In genomic region chr2:12778369-12778768, GRCh38 we compare ENCODE assay signal across 1 cellular context.
A peak's percentile ranks its signal among the peaks of the same experiment; 100 is the strongest.
TF ChIP-seq lines count a peak whose summit lies in the region.

No MANE protein-coding gene starts in this region.

TF ChIP-seq in HepG2, 621 proteins besides CTCF, POLR2A, EP300 and RAD21 (continued from another document and continues in another):
- TF ChIP-seq, protein P1, sequence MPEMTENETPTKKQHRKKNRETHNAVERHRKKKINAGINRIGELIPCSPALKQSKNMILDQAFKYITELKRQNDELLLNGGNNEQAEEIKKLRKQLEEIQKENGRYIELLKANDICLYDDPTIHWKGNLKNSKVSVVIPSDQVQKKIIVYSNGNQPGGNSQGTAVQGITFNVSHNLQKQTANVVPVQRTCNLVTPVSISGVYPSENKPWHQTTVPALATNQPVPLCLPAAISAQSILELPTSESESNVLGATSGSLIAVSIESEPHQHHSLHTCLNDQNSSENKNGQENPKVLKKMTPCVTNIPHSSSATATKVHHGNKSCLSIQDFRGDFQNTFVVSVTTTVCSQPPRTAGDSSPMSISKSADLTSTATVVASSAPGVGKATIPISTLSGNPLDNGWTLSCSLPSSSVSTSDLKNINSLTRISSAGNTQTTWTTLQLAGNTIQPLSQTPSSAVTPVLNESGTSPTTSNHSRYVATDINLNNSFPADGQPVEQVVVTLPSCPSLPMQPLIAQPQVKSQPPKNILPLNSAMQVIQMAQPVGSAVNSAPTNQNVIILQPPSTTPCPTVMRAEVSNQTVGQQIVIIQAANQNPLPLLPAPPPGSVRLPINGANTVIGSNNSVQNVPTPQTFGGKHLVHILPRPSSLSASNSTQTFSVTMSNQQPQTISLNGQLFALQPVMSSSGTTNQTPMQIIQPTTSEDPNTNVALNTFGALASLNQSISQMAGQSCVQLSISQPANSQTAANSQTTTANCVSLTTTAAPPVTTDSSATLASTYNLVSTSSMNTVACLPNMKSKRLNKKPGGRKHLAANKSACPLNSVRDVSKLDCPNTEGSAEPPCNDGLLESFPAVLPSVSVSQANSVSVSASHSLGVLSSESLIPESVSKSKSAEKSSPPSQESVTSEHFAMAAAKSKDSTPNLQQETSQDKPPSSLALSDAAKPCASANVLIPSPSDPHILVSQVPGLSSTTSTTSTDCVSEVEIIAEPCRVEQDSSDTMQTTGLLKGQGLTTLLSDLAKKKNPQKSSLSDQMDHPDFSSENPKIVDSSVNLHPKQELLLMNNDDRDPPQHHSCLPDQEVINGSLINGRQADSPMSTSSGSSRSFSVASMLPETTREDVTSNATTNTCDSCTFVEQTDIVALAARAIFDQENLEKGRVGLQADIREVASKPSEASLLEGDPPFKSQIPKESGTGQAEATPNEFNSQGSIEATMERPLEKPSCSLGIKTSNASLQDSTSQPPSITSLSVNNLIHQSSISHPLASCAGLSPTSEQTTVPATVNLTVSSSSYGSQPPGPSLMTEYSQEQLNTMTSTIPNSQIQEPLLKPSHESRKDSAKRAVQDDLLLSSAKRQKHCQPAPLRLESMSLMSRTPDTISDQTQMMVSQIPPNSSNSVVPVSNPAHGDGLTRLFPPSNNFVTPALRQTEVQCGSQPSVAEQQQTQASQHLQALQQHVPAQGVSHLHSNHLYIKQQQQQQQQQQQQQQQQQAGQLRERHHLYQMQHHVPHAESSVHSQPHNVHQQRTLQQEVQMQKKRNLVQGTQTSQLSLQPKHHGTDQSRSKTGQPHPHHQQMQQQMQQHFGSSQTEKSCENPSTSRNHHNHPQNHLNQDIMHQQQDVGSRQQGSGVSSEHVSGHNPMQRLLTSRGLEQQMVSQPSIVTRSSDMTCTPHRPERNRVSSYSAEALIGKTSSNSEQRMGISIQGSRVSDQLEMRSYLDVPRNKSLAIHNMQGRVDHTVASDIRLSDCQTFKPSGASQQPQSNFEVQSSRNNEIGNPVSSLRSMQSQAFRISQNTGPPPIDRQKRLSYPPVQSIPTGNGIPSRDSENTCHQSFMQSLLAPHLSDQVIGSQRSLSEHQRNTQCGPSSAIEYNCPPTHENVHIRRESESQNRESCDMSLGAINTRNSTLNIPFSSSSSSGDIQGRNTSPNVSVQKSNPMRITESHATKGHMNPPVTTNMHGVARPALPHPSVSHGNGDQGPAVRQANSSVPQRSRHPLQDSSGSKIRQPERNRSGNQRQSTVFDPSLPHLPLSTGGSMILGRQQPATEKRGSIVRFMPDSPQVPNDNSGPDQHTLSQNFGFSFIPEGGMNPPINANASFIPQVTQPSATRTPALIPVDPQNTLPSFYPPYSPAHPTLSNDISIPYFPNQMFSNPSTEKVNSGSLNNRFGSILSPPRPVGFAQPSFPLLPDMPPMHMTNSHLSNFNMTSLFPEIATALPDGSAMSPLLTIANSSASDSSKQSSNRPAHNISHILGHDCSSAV (CRISPR knock-in tag; IDR thresholded peaks at IDR 0.05; ENCODE audit: borderline replicate concordance) = no peak
- peak; percentile 73 for TF ChIP-seq IKZF5 (CRISPR knock-in tag; IDR thresholded peaks at IDR 0.05)
- no peak for TF ChIP-seq SMARCC2 (IDR thresholded peaks at IDR 0.05)
- no peak for TF ChIP-seq TRAFD1 (CRISPR knock-in tag; IDR thresholded peaks at IDR 0.05; ENCODE audit: borderline replicate concordance)
- no peak for TF ChIP-seq RFX3 (CRISPR knock-in tag; IDR thresholded peaks at IDR 0.05)
- TF ChIP-seq SOX6 (IDR thresholded peaks at IDR 0.05) = no peak
- peak; percentile 89 for TF ChIP-seq SOX6 (CRISPR knock-in tag; IDR thresholded peaks at IDR 0.05)
- TF ChIP-seq TBL1XR1 (IDR thresholded peaks at IDR 0.05; ENCODE audit: borderline replicate concordance, low read length, partially characterized antibody) = peak; percentile 86
- TF ChIP-seq HOMEZ (CRISPR knock-in tag; IDR thresholded peaks at IDR 0.05; ENCODE audit: low read depth) = peak; percentile 78; the same call in 1 of the 2 replicates
- TF ChIP-seq, protein P2, sequence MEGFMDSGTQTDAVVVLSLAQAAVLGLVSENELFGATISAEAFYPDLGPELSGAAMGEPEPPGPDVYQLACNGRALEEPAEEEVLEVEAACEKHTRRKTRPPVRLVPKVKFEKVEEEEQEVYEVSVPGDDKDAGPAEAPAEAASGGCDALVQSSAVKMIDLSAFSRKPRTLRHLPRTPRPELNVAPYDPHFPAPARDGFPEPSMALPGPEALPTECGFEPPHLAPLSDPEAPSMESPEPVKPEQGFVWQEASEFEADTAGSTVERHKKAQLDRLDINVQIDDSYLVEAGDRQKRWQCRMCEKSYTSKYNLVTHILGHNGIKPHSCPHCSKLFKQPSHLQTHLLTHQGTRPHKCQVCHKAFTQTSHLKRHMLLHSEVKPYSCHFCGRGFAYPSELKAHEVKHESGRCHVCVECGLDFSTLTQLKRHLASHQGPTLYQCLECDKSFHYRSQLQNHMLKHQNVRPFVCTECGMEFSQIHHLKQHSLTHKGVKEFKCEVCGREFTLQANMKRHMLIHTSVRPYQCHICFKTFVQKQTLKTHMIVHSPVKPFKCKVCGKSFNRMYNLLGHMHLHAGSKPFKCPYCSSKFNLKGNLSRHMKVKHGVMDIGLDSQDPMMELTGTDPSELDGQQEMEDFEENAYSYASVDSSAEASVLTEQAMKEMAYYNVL (CRISPR knock-in tag; IDR thresholded peaks at IDR 0.05; ENCODE audit: borderline replicate concordance) = peak; percentile 60; the same call in 1 of the 2 replicates
- TF ChIP-seq SAP130 (CRISPR knock-in tag; IDR thresholded peaks at IDR 0.05; ENCODE audit: low read depth) = peak; percentile 40; the same call in 1 of the 2 replicates
- TF ChIP-seq JUND (CRISPR knock-in tag; IDR thresholded peaks at IDR 0.05) = 0 out of 2 replicates have a peak, but pooled peaks have one; percentile 48
- peak; percentile 78 for TF ChIP-seq SKI (IDR thresholded peaks at IDR 0.05; ENCODE audit: partially characterized antibody)
- TF ChIP-seq ZSCAN25 (CRISPR knock-in tag; IDR thresholded peaks at IDR 0.05) = peak; percentile 24; the same call in 1 of the 2 replicates
- TF ChIP-seq HIVEP1 (CRISPR knock-in tag; IDR thresholded peaks at IDR 0.05) = peak; percentile 44; the same call in 1 of the 2 replicates
- TF ChIP-seq ATF2 (CRISPR knock-in tag; IDR thresholded peaks at IDR 0.05) = peak; percentile 83
- TF ChIP-seq MAFF (IDR thresholded peaks at IDR 0.05; ENCODE audit: low read depth, low read length) = no peak
- TF ChIP-seq FOXA1 (IDR thresholded peaks at IDR 0.05) = no peak
- peak; percentile 39; the same call in 1 of the 2 replicates for TF ChIP-seq FOXA1 (CRISPR knock-in tag; IDR thresholded peaks at IDR 0.05)
- TF ChIP-seq ZBTB7A (CRISPR knock-in tag; IDR thresholded peaks at IDR 0.05) = 0 out of 2 replicates have a peak, but pooled peaks have one; percentile 43
- TF ChIP-seq TFAP4 (IDR thresholded peaks at IDR 0.05; ENCODE audit: borderline replicate concordance, low read depth) = peak; percentile 91; the same call in 1 of the 2 replicates
- no peak for TF ChIP-seq ATRX (CRISPR knock-in tag; IDR thresholded peaks at IDR 0.05; ENCODE audit: borderline replicate concordance)
- TF ChIP-seq KDM6A (CRISPR knock-in tag; IDR thresholded peaks at IDR 0.05; ENCODE audit: low read depth) = peak; percentile 88
- peak; percentile 38; the same call in 1 of the 2 replicates for TF ChIP-seq ARID4A (CRISPR knock-in tag; IDR thresholded peaks at IDR 0.05; ENCODE audit: borderline replicate concordance)
- TF ChIP-seq GABPA (IDR thresholded peaks at IDR 0.05; ENCODE audit: low read depth, low read length) = no peak
- peak; percentile 32; the same call in 1 of the 2 replicates for TF ChIP-seq GABPA (CRISPR knock-in tag; IDR thresholded peaks at IDR 0.05; ENCODE audit: low read depth)
- peak; percentile 85; the same call in 1 of the 2 replicates for TF ChIP-seq SP5 (CRISPR knock-in tag; IDR thresholded peaks at IDR 0.05; ENCODE audit: borderline replicate concordance, low read depth)
- peak; percentile 28; the same call in 1 of the 2 replicates for TF ChIP-seq ETV5 (CRISPR knock-in tag; IDR thresholded peaks at IDR 0.05; ENCODE audit: borderline replicate concordance)
- TF ChIP-seq ASH2L (IDR thresholded peaks at IDR 0.05; ENCODE audit: insufficient read length, low read depth, low read length) = peak; percentile 81
- no peak for TF ChIP-seq ZBTB38 (CRISPR knock-in tag; IDR thresholded peaks at IDR 0.05)
- no peak for TF ChIP-seq MBNL3 (CRISPR knock-in tag; conservative IDR thresholded peaks at IDR 0.05)
- 0 out of 2 replicates have a peak, but pooled peaks have one; percentile 28 for TF ChIP-seq MIXL1 (CRISPR knock-in tag; IDR thresholded peaks at IDR 0.05)
- no peak for TF ChIP-seq ARID2 (CRISPR knock-in tag; IDR thresholded peaks at IDR 0.05; ENCODE audit: borderline replicate concordance)
- TF ChIP-seq GATAD2A (CRISPR knock-in tag; IDR thresholded peaks at IDR 0.05) = peak; percentile 68
- TF ChIP-seq NRL (CRISPR knock-in tag; IDR thresholded peaks at IDR 0.05; ENCODE audit: borderline replicate concordance) = peak; percentile 57; the same call in 1 of the 2 replicates
- TF ChIP-seq DBP (CRISPR knock-in tag; IDR thresholded peaks at IDR 0.05; ENCODE audit: not compliant biosample characterization) = no peak
